ENCODE assay signal across 22 cellular contexts in the genomic region with DNA sequence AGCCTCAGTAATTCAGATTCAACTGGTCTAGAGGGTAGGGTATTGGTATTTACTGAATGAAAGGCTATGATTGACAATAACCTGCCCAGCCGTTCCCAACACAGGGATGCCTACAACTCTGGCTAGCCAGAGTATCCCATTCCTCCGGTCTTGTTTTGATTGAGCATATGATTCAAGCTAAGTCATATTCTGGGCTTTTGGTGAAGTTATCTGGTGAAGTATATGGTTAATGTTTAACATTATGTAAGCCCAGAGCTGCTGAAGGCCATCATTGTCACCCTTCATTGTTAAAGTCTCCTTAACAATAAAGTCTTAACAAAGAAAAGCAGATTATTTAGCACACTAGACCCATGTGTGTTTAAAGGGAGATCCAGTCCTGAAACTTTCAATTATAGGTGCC.
A peak's percentile ranks its signal among the peaks of the same experiment; 100 is the strongest.
DNase-seq lines count a peak whose midpoint lies in the region; ATAC-seq and FAIRE-seq lines count a peak whose summit lies in the region.
"Had no signal": no experiment of that assay in that cellular context is flagged by ENCODE, and none has a peak within 500 bp of the region (broad histone marks: within the 10 kb centered on the region; RNA-seq: fewer than 3 reads in every experiment).

No MANE protein-coding gene starts in this region.

- H3K4me3 Mint-ChIP-seq in activated naive CD4-positive, alpha-beta T cell treated with anti-CD3 and anti-CD28 coated beads, Interleukin-2, amount 10 ng/mL, durations not matched to agents 7 days and 5 days = no peak overlapping the region
- H3K4me3 Mint-ChIP-seq: CD8-positive, alpha-beta T cell; HFFc6 had no signal

- no peak for ATAC-seq in GM18519 (IDR thresholded peaks at IDR 0.05; ENCODE audit: low FRiP score, unreplicated experiment)
- ATAC-seq: CD8-positive, alpha-beta T cell; Panc1; Right ventricle myocardium inferior had no signal

- H3K9me3 Mint-ChIP-seq in activated naive CD4-positive, alpha-beta T cell treated with anti-CD3 and anti-CD28 coated beads, Interleukin-2, amount 10 ng/mL, durations not matched to agents 7 days and 5 days = no peaks in the 10 kb centered on the region
- H3K9me3 Mint-ChIP-seq: HFFc6 had no signal

- H3K27ac Mint-ChIP-seq in activated naive CD4-positive, alpha-beta T cell treated with anti-CD3 and anti-CD28 coated beads, Interleukin-2, amount 10 ng/mL, durations not matched to agents 7 days and 5 days = no peak overlapping the region
- H3K27ac Mint-ChIP-seq: CD8-positive, alpha-beta T cell; HFFc6 had no signal

- H3K36me3 Mint-ChIP-seq in activated naive CD4-positive, alpha-beta T cell treated with anti-CD3 and anti-CD28 coated beads, Interleukin-2, amount 10 ng/mL, durations not matched to agents 7 days and 5 days = no peaks in the 10 kb centered on the region

- DNase-seq in HK-2 (ENCODE audit: unreplicated experiment) (peak; percentile 15), RCC 7860 (ENCODE audit: low spot score) (peak; percentile 90), kidney glomerular epithelial cell (lab: John Stamatoyannopoulos, UW) (peak; percentile 73), renal cortical epithelial cell (ENCODE audit: low read depth) (peak; percentile 88), DMS 273 (lab: John Stamatoyannopoulos, UW; ENCODE audit: unreplicated experiment) (no peak), T-helper 2 cell (no peak)
- DNase-seq in activated naive CD4-positive, alpha-beta T cell treated with anti-CD3 and anti-CD28 coated beads, Interleukin-2, amount 10 ng/mL, durations not matched to agents 7 days and 5 days = no peak
- DNase-seq: CD8-positive, alpha-beta T cell; DMS 273 treated with DMSO at 0.1 percent for 48 hours; HFFc6; KG1; NCI-H1092; NCI-H146; NCI-H2081; NCI-H510A treated with DMSO at 0.1 percent for 48 hours; SK-N-SH; T-helper 1 cell had no signal

- no peaks in the 10 kb centered on the region for H3K4me1 Mint-ChIP-seq in activated naive CD4-positive, alpha-beta T cell treated with anti-CD3 and anti-CD28 coated beads, Interleukin-2, amount 10 ng/mL, durations not matched to agents 7 days and 5 days

- FAIRE-seq in RCC 7860 (lab: Jason Lieb, UNC) = peak; percentile 97
- FAIRE-seq: GM19239, H54 had no signal

- CTCF ChIA-PET in activated naive CD4-positive, alpha-beta T cell treated with anti-CD3 and anti-CD28 coated beads, Interleukin-2, amount 10 ng/mL, durations not matched to agents 7 days and 5 days (lab: Charles Lee) = no interaction called here

- H3K27me3 Mint-ChIP-seq in activated naive CD4-positive, alpha-beta T cell treated with anti-CD3 and anti-CD28 coated beads, Interleukin-2, amount 10 ng/mL, durations not matched to agents 7 days and 5 days = no peaks in the 10 kb centered on the region

Comparison
In these comparisons a context has a peak if more than half of its experiments do, and no peak if none do; other contexts are left out.
1. DNase-seq: peak in HK-2 (single experiment), RCC 7860 (single experiment), kidney glomerular epithelial cell (single experiment) and renal cortical epithelial cell (single experiment); none in DMS 273 (single experiment), T-helper 2 cell (0 of 5) and activated naive CD4-positive, alpha-beta T cell treated with anti-CD3 and anti-CD28 coated beads, Interleukin-2, amount 10 ng/mL, durations not matched to agents 7 days and 5 days (single experiment).